In the genomic region with DNA sequence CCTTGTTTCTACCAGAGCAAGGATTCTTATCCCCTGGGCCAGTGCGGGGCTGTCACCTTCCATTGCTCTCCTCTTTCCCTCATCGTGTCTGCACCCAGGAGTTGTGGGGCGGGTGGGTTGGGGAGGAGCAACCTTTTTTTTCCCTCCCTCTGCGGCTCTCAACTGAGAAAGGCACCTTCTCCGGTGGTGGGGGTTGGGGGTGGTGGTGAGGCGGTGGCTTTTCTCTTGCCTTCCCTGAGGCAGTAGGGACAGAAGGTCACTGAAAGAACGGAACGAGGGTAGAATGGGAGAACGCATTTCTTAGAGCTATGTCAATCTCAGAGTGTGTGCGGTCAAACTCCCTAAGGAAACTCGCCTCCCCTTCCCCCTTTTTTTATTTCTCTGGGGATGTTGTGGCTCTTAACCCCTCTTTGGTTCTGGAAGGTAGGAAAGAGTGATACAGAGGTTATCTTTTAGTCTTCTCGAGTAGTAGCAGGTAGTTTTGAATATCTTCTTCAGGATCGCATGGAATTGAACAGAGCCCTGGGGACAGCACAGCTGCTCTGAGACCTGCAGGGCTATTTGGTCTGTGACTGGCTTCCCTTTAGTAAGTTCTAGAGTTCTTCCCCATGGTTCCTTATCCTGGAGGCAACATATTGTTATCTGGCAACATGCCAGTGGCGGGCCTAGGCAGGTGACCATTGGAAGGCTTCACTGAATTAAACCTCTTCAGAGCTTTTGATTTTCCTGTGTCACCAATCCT, we compare ENCODE assay signal across 8 cellular contexts. TPM values are rescaled to one million over a fixed set of nuclear protein-coding genes. Genes with fewer than 3 reads are reported as not detected.
DNase-seq lines count a peak whose midpoint lies in the region; ATAC-seq and TF ChIP-seq lines count a peak whose summit lies in the region.

No MANE protein-coding gene starts in this region.

- peak overlapping the region; percentile 85 for H3K4me3 ChIP-seq in HUES64 (ENCODE audit: low read length)

- H3K27ac ChIP-seq in HUES64 (ENCODE audit: low read depth, low read length), result peak overlapping the region; percentile 98; the same call in 1 of the 2 replicates

- H3K36me3 Mint-ChIP-seq in activated naive CD8-positive, alpha-beta T cell treated with anti-CD3 and anti-CD28 coated beads, Interleukin-2, amount 10 ng/mL, durations not matched to agents 7 days and 5 days, result peaks cover 13% of the 10 kb centered on the region

- H3K27me3 Mint-ChIP-seq in activated naive CD8-positive, alpha-beta T cell treated with anti-CD3 and anti-CD28 coated beads, Interleukin-2, amount 10 ng/mL, durations not matched to agents 7 days and 5 days, result no peaks in the 10 kb centered on the region

- ATAC-seq in SK-N-SH treated with all-trans-retinoic acid at 6 μM for 48 hours (peak; percentile 21), left ventricle myocardium superior (peak; percentile 38), HG03135 (IDR thresholded peaks at IDR 0.05; ENCODE audit: unreplicated experiment) (no peak), GM21723 (IDR thresholded peaks at IDR 0.05; ENCODE audit: unreplicated experiment) (no peak)
- peak; percentile 2 for ATAC-seq in activated naive CD8-positive, alpha-beta T cell treated with anti-CD3 and anti-CD28 coated beads, Interleukin-2, amount 10 ng/mL, durations not matched to agents 7 days and 5 days (ENCODE audit: low read depth)

- peak; percentile 42 for DNase-seq in COLO668 (lab: John Stamatoyannopoulos, UW; ENCODE audit: unreplicated experiment)
- peak; percentile 48 for DNase-seq in activated naive CD8-positive, alpha-beta T cell treated with anti-CD3 and anti-CD28 coated beads, Interleukin-2, amount 10 ng/mL, durations not matched to agents 7 days and 5 days
- DNase-seq in left ventricle myocardium superior, result no peak
- peak; percentile 45 for DNase-seq in putamen (ENCODE audit: low spot score)

- H3K4me1 ChIP-seq in HUES64 (ENCODE audit: insufficient read depth, low read length), result peaks cover 40% of the 10 kb centered on the region

- H3K4me1 Mint-ChIP-seq in activated naive CD8-positive, alpha-beta T cell treated with anti-CD3 and anti-CD28 coated beads, Interleukin-2, amount 10 ng/mL, durations not matched to agents 7 days and 5 days, result peaks cover 40% of the 10 kb centered on the region

- H3K9ac ChIP-seq in HUES64 (ENCODE audit: low read depth, low read length), result peak overlapping the region; percentile 97

- POLR2A ChIA-PET in activated naive CD8-positive, alpha-beta T cell treated with anti-CD3 and anti-CD28 coated beads, Interleukin-2, amount 10 ng/mL, durations not matched to agents 7 days and 5 days (lab: Charles Lee), result interaction anchor here (0.6 to 2.2 kb wide), 7 partner anchors 19 to 273 kb away, joined by 3 to 20 read pairs (median 3); partner anchors contain the start of genes PTRH2 and VMP1

- H3K9me3 ChIP-seq in HUES64 (ENCODE audit: insufficient read depth, low read depth, low read length), result no peaks in the 10 kb centered on the region

- intact Hi-C loops in left ventricle myocardium superior (cut with micrococcal nuclease), result no loop called here

- peak overlapping the region; percentile 99 for H3K4me3 Mint-ChIP-seq in activated naive CD8-positive, alpha-beta T cell treated with anti-CD3 and anti-CD28 coated beads, Interleukin-2, amount 10 ng/mL, durations not matched to agents 7 days and 5 days

- no peaks in the 10 kb centered on the region for H3K9me3 Mint-ChIP-seq in activated naive CD8-positive, alpha-beta T cell treated with anti-CD3 and anti-CD28 coated beads, Interleukin-2, amount 10 ng/mL, durations not matched to agents 7 days and 5 days

- H3K27me3 ChIP-seq in HUES64 (ENCODE audit: insufficient read depth, low read length), result no peaks in the 10 kb centered on the region

- peak overlapping the region; percentile 99 for H3K27ac Mint-ChIP-seq in activated naive CD8-positive, alpha-beta T cell treated with anti-CD3 and anti-CD28 coated beads, Interleukin-2, amount 10 ng/mL, durations not matched to agents 7 days and 5 days

- 0 out of 2 replicates have a peak, but pooled peaks cover 11% of the 10 kb centered on the region for H3K36me3 ChIP-seq in HUES64 (ENCODE audit: insufficient read depth, low read length)

- WGBS in HUES64, result 4% methylated on average over 8 of the region's 14 CpGs

TF ChIP-seq in SK-N-SH treated with all-trans-retinoic acid at 6 μM for 48 hours, 23 proteins besides CTCF, POLR2A, EP300 and RAD21:
- no peak for TF ChIP-seq CSRNP3 (CRISPR knock-in tag; IDR thresholded peaks at IDR 0.05)
- TF ChIP-seq ZC3H10 (CRISPR knock-in tag; IDR thresholded peaks at IDR 0.05), result no peak
- TF ChIP-seq TCF4 (CRISPR knock-in tag; IDR thresholded peaks at IDR 0.05; ENCODE audit: borderline replicate concordance), result no peak
- no peak for TF ChIP-seq PPARA (CRISPR knock-in tag; IDR thresholded peaks at IDR 0.05; ENCODE audit: borderline replicate concordance)
- TF ChIP-seq OSR1 (CRISPR knock-in tag; IDR thresholded peaks at IDR 0.05), result no peak
- no peak for TF ChIP-seq GLIS3 (CRISPR knock-in tag; IDR thresholded peaks at IDR 0.05)
- no peak for TF ChIP-seq ZFP30 (CRISPR knock-in tag; IDR thresholded peaks at IDR 0.05)

RNA-seq across cellular contexts. Expression of gene CLTC, which starts 1.0 kb away (rescaled TPM):
- polyA plus RNA-seq in HUES64 (2013, experiment 1 of 2), result 179 TPM
- 167 TPM for polyA plus RNA-seq in HUES64 (2013, experiment 2 of 2)
- 100 to 1,000 TPM; 115 to 117 TPM for total RNA-seq in activated naive CD8-positive, alpha-beta T cell treated with anti-CD3 and anti-CD28 coated beads, Interleukin-2, amount 10 ng/mL, durations not matched to agents 7 days and 5 days
- total RNA-seq in left ventricle myocardium superior, result 143 TPM

RNA-seq across cellular contexts. Expression of gene DHX40, which starts 55.3 kb away (rescaled TPM):
- polyA plus RNA-seq in HUES64 (2013, experiment 1 of 2), result 29.5 TPM
- polyA plus RNA-seq in HUES64 (2013, experiment 2 of 2), result 32.8 TPM
- 10 to 100 TPM; 22.8 to 23.7 TPM for total RNA-seq in activated naive CD8-positive, alpha-beta T cell treated with anti-CD3 and anti-CD28 coated beads, Interleukin-2, amount 10 ng/mL, durations not matched to agents 7 days and 5 days
- total RNA-seq in left ventricle myocardium superior, result 20.9 TPM

Comparison
In these comparisons a context has a peak if more than half of its experiments do, and no peak if none do; other contexts are left out.
1. ATAC-seq: peak in SK-N-SH treated with all-trans-retinoic acid at 6 μM for 48 hours (single experiment), activated naive CD8-positive, alpha-beta T cell treated with anti-CD3 and anti-CD28 coated beads, Interleukin-2, amount 10 ng/mL, durations not matched to agents 7 days and 5 days (single experiment) and left ventricle myocardium superior (single experiment); none in HG03135 (single experiment) and GM21723 (single experiment).